Comparison of ENCODE assay signal across 12 cellular contexts in the genomic region with DNA sequence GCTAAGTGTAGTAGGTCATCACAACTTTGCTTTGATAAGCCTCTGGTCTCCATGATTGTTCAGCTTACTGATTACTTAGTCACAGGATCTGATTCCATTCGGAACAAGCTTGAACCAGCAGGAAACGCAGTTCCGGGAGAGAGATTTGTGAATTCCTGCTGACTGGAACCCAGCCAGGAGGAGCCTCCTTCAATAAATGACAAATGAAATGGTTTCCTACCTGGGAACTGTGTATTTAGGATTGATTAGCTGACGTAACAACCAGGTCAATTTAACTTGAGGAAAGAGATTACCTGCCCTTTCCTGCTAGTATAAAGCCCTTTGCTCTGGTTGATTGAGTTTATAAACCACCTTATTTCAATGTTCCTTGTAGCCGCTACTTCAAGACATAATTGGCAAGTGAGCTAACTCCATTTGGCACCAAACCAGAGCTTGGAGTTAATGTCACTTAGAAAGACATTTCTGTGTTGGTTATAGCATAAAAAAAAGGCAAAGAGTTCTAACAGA. TPM values are rescaled to one million over a fixed set of nuclear protein-coding genes. Genes with fewer than 3 reads are reported as not detected.
DNase-seq lines count a peak whose midpoint lies in the region; ATAC-seq and TF ChIP-seq lines count a peak whose summit lies in the region.
"Had no signal": no experiment of that assay in that cellular context is flagged by ENCODE, and none has a peak within 500 bp of the region (broad histone marks: within the 10 kb centered on the region; RNA-seq: fewer than 3 reads in every experiment).

No MANE protein-coding gene starts in this region.

- no peak overlapping the region for H2AFZ ChIP-seq in Karpas-422 (ENCODE audit: low read length)

- H3K9me2 ChIP-seq in Karpas-422 (replicated peaks; ENCODE audit: insufficient read depth, low read length), result no peaks in the 10 kb centered on the region

- H3K4me3 ChIP-seq in mucosa of descending colon (no peak overlapping the region), Karpas-422 (ENCODE audit: low read length) (no peak overlapping the region)

- H3K79me2 ChIP-seq in Karpas-422 (ENCODE audit: low read length), result peaks cover 7% of the 10 kb centered on the region; the same call in 1 of the 2 replicates

- H3K4me1 ChIP-seq in mucosa of descending colon (ENCODE audit: low read depth) (no peaks in the 10 kb centered on the region), Karpas-422 (ENCODE audit: low read length) (peaks cover 11% of the 10 kb centered on the region)

- peak; percentile 66 for DNase-seq in EH (ENCODE audit: low read depth)
- DNase-seq in NCI-H69 (lab: John Stamatoyannopoulos, UW), result peak; percentile 84
- peak; percentile 82 to 95 for DNase-seq in dermis microvascular lymphatic vessel endothelial cell (ENCODE audit: low read depth in 2 of 2)
- DNase-seq in mucosa of descending colon, result peak in 1 of 3 donors; percentile 47
- no peak for DNase-seq in activated gamma-delta T cell (lab: John Stamatoyannopoulos, UW)
- no peak for DNase-seq in GM19238 (ENCODE audit: insufficient read length, low spot score)
- DNase-seq in Karpas-422, result no peak
- DNase-seq: activated CD4-positive, alpha-beta memory T cell treated with anti-CD3 and anti-CD28 coated beads, Interleukin-2, amount 10 ng/mL, durations not matched to agents 7 days and 5 days; CD8-positive, alpha-beta T cell; naive thymus-derived CD4-positive, alpha-beta T cell; NCI-H1417 had no signal

- no peaks in the 10 kb centered on the region for H4K20me1 ChIP-seq in Karpas-422 (ENCODE audit: insufficient read depth, low read depth, low read length)

- no peaks in the 10 kb centered on the region for H3K9me3 ChIP-seq in mucosa of descending colon
- H3K9me3 ChIP-seq in Karpas-422 (ENCODE audit: low read length), result no peaks in the 10 kb centered on the region

- no peaks in the 10 kb centered on the region for H3K27me3 ChIP-seq in Karpas-422 (ENCODE audit: low read length)

- no peaks in the 10 kb centered on the region for H3K36me3 ChIP-seq in mucosa of descending colon (ENCODE audit: low read depth)
- H3K36me3 ChIP-seq in Karpas-422 (ENCODE audit: insufficient read depth, low read length), result peaks cover 33% of the 10 kb centered on the region

- TF ChIP-seq CTCF in mucosa of descending colon (IDR thresholded peaks at IDR 0.05), result no peak

- peak; percentile 92 for ATAC-seq in mucosa of descending colon
- no peak for ATAC-seq in HG03045 (IDR thresholded peaks at IDR 0.05; ENCODE audit: unreplicated experiment)
- ATAC-seq: CD8-positive, alpha-beta T cell; naive thymus-derived CD4-positive, alpha-beta T cell had no signal

- intact Hi-C loops in mucosa of descending colon (cut with DNase I, micrococcal nuclease), result no loop called here

- no peak overlapping the region for H3K27ac ChIP-seq in Karpas-422 (ENCODE audit: low read length)

- no peak overlapping the region for H3K4me2 ChIP-seq in Karpas-422 (ENCODE audit: low read depth, low read length, poor library complexity, severe bottlenecking)

- no peak overlapping the region for H3K9ac ChIP-seq in Karpas-422 (ENCODE audit: low read length)

RNA-seq across cellular contexts. Expression of a gene that starts 35.1 kb away (rescaled TPM):
- total RNA-seq in dermis microvascular lymphatic vessel endothelial cell (under 0.01 and 0.13 TPM in 2 replicates), mucosa of descending colon (under 1 TPM in 2 of 3 donors, not detected in 1; 0.13 to 0.19 TPM)
- not detected in 2 replicates for total RNA-seq in Karpas-422 (2014; rRNA removed; shearing (Covaris generic); ENCODE audit: low replicate concordance)

Comparison
In these comparisons a context has a peak if more than half of its experiments do, and no peak if none do; other contexts are left out.
1. DNase-seq: peak in EH (single experiment), NCI-H69 (single experiment) and dermis microvascular lymphatic vessel endothelial cell (2 of 2); none in activated gamma-delta T cell (single experiment), GM19238 (single experiment) and Karpas-422 (single experiment).